6 cellular contexts compared by ENCODE assay signal in the genomic region with DNA sequence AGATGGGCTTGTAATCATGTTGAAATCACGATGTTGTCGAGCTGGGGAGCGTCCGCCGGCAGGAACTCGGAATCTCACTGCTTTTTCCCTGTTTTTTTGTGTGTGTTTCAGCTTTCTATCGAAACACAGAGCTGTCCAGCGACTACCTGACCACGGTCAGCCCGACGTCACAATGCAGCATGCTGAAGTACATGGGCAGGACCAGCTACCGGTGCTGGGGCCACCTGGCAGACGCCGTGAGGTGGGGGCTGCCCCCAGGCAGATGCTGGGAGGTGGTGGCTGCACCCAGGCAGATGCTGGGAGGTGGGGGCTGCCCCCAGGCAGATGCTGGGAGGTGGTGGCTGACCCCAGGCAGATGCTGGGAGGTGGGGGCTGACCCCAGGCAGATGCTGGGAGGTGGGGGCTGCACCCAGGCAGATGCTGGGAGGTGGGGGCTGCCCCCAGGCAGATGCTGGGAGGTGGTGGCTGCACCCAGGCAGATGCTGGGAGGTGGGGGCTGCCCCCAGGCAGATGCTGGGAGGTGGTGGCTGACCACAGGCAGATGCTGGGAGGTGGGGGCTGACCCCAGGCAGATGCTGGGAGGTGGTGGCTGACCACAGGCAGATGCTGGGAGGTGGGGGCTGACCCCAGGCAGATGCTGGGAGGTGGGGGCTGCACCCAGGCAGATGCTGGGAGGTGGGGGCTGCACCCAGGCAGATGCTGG. TPM values are rescaled to one million over a fixed set of nuclear protein-coding genes. Genes with fewer than 3 reads are reported as not detected.
"Had no signal": no experiment of that assay in that cellular context is flagged by ENCODE, and none has a peak within 500 bp of the region (broad histone marks: within the 10 kb centered on the region; RNA-seq: fewer than 3 reads in every experiment).

No MANE protein-coding gene starts in this region.

RNA-seq across cellular contexts. Expression of a gene that starts 9.4 kb away (rescaled TPM):
- total RNA-seq: activated T-helper 1 cell treated with anti-CD3 and anti-CD28 coated beads, Interleukin-12 subunit alpha, Interleukin-12 subunit beta, Interleukin-2, Interleukin-4 antibody, amounts not matched to agents 30 ng/mL and 10 ng/mL and 1 ng/mL, durations not matched to agents 14 hours and 24 hours and 36 hours; K562; M059J; PC-3; Right ventricle myocardium superior; T-helper 2 cell treated with Interferon-gamma antibody and Interleukin-4, amounts not matched to agents 100 ng/mL and 5 ng/mL, for 36 hours had no signal
